ENCODE assay signal across 10 cellular contexts in the genomic region with DNA sequence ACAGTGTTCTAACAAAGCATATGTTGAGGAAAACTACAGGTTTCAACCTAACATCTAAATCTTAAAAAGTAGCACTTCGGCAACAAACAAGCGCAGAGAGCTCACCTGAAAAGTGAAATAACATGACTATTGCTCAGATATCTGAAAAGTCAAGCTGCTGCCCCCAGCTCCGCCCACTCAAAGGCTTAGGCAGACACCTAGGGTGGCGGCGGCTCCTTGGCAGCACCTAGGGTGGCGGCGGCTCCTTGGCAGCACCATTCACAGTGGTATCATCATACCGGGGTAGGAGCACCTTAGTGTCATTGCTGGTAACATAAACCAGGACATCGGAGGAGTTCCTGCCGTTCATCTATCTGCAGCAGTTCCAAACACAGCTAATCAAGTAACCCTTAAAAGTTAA. TPM values are rescaled to one million over a fixed set of nuclear protein-coding genes. Genes with fewer than 3 reads are reported as not detected.
"Had no signal": no experiment of that assay in that cellular context is flagged by ENCODE, and none has a peak within 500 bp of the region (broad histone marks: within the 10 kb centered on the region; RNA-seq: fewer than 3 reads in every experiment).

No MANE protein-coding gene starts in this region.

- H3K36me3 ChIP-seq: HAP-1 had no signal

- H3K9me3 ChIP-seq: HAP-1 had no signal

- DNase-seq: HFFc6, IMR-90 had no signal

- H3K27ac ChIP-seq: HL-60 had no signal

- H3K4me3 ChIP-seq: GM23338, HAP-1, K562 had no signal

- H3K4me1 ChIP-seq: HAP-1 had no signal

- FAIRE-seq: H1, H54, HepG2, K562 had no signal

RNA-seq across cellular contexts. Expression of a gene that starts 4.2 kb away (rescaled TPM):
- total RNA-seq: GM23338, H1, HepG2, HFFc6, HT1080, IMR-90, K562 had no signal
- polyA plus RNA-seq: GM23338, H1, HepG2, IMR-90, K562 had no signal

RNA-seq across cellular contexts. Expression of a gene that starts 11.3 kb away (rescaled TPM):
- total RNA-seq: GM23338, H1, HepG2, HFFc6, HT1080, IMR-90 had no signal
- polyA plus RNA-seq: GM23338, H1, HepG2, IMR-90 had no signal

RNA-seq across cellular contexts. Expression of a gene that starts 21.9 kb away (rescaled TPM):
- total RNA-seq: GM23338, H1, HFFc6, HT1080, IMR-90 had no signal
- polyA plus RNA-seq: GM23338, H1, IMR-90, K562 had no signal

RNA-seq across cellular contexts. Expression of a gene that starts 30.9 kb away (rescaled TPM):
- total RNA-seq: GM23338, H1, HepG2, HFFc6, HT1080, IMR-90 had no signal
- polyA plus RNA-seq: GM23338, H1, HepG2, IMR-90 had no signal

RNA-seq across cellular contexts. Expression of a gene that starts 36.7 kb away (rescaled TPM):
- total RNA-seq: GM23338, H1, HepG2, HFFc6, HT1080, IMR-90, K562 had no signal
- polyA plus RNA-seq: GM23338, H1, HepG2, IMR-90, K562 had no signal
